1 cellular context compared by ENCODE assay signal in the genomic region with DNA sequence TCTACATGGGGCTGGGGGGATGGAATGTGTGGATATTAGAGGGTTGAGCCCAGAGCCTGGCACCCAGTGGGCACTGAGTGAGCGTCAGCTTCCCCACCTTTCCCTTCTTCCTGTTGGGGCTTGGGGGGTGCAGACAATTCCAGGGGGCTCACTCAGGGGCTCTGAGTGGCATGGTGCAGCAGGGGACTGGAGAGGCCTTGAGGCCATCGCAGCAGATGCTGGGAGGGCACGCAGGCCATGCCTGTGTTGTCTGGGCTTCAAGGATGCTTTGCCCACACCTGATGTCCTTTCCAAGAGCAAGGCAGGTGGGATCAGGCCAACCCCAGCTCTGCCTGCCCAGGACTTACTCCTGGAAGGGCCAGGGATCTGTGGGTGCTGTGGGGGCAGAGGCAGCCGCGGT.
TF ChIP-seq lines count a peak whose summit lies in the region.

No MANE protein-coding gene starts in this region.

TF ChIP-seq in H1, 55 proteins besides CTCF, POLR2A, EP300 and RAD21:
- no peak for TF ChIP-seq KDM1A (IDR thresholded peaks at IDR 0.05; ENCODE audit: borderline replicate concordance, low read length)
- TF ChIP-seq POU5F1 (IDR thresholded peaks at IDR 0.05; ENCODE audit: low read depth, low read length): no peak
- no peak for TF ChIP-seq JUN (IDR thresholded peaks at IDR 0.05; ENCODE audit: low read depth, low read length)
- TF ChIP-seq CTBP2 (IDR thresholded peaks at IDR 0.05; ENCODE audit: borderline replicate concordance, insufficient read depth, insufficient read length, low read length): no peak
- no peak for TF ChIP-seq HDAC6 (IDR thresholded peaks at IDR 0.05; ENCODE audit: low read depth, low read length)
- TF ChIP-seq PHF8 (conservative IDR thresholded peaks at IDR 0.05; ENCODE audit: low read depth, low read length): no peak
- no peak for TF ChIP-seq RXRA (IDR thresholded peaks at IDR 0.05; ENCODE audit: insufficient read depth, low read depth, low read length)
- no peak for TF ChIP-seq CHD2 (IDR thresholded peaks at IDR 0.05; ENCODE audit: low read length)
- no peak for TF ChIP-seq SP4 (IDR thresholded peaks at IDR 0.05; ENCODE audit: low read length)
- no peak for TF ChIP-seq RNF2 (IDR thresholded peaks at IDR 0.05; ENCODE audit: borderline replicate concordance, low read depth, low read length, missing control alignments, poor library complexity, severe bottlenecking)
- TF ChIP-seq CHD1 (IDR thresholded peaks at IDR 0.05; ENCODE audit: low read depth, low read length): no peak
- TF ChIP-seq, protein P1, sequence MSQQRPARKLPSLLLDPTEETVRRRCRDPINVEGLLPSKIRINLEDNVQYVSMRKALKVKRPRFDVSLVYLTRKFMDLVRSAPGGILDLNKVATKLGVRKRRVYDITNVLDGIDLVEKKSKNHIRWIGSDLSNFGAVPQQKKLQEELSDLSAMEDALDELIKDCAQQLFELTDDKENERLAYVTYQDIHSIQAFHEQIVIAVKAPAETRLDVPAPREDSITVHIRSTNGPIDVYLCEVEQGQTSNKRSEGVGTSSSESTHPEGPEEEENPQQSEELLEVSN (IDR thresholded peaks at IDR 0.05): no peak
- TF ChIP-seq TAF7 (optimal IDR thresholded peaks at IDR 0.05; ENCODE audit: borderline replicate concordance, low read depth, low read length): no peak
- no peak for TF ChIP-seq RBBP5 (IDR thresholded peaks at IDR 0.05; ENCODE audit: borderline replicate concordance, low read depth, low read length)
- no peak for TF ChIP-seq FOSL1 (IDR thresholded peaks at IDR 0.05; ENCODE audit: insufficient read depth, low read depth, low read length)
- TF ChIP-seq EZH2 (IDR thresholded peaks at IDR 0.05; ENCODE audit: low read depth, low read length, severe bottlenecking): no peak
- no peak for TF ChIP-seq TEAD4 (IDR thresholded peaks at IDR 0.05; ENCODE audit: low read depth, low read length)
- TF ChIP-seq KDM4A (IDR thresholded peaks at IDR 0.05; ENCODE audit: low read depth, low read length, severe bottlenecking): no peak
- TF ChIP-seq BRCA1 (IDR thresholded peaks at IDR 0.05; ENCODE audit: low read depth, low read length): no peak
- no peak for TF ChIP-seq ASH2L (IDR thresholded peaks at IDR 0.05; ENCODE audit: low read length)
